In the genomic region with DNA sequence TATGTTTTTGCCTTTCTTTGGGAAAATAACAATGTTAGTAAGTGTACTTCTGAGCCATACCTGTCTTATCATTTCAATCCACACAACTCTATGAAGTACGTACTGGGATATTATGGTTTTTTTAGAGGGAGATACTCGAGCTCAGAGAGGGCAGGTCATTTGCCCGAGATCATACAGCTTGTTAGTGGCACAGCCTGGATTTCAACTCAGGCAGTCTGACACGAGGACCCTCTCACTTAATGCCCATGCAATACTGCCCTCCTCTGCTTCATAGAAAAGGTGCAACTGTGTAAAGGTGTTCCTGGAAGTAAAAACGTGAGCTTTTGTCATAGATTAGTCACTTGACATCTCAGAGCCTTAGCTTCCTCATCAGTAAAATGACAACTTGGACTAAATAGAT, we compare ENCODE assay signal across 9 cellular contexts.
DNase-seq lines count a peak whose midpoint lies in the region; ATAC-seq and FAIRE-seq lines count a peak whose summit lies in the region.
"Had no signal": no experiment of that assay in that cellular context is flagged by ENCODE, and none has a peak within 500 bp of the region (broad histone marks: within the 10 kb centered on the region; RNA-seq: fewer than 3 reads in every experiment).

No MANE protein-coding gene starts in this region.

- DNase-seq in NOMO-1 treated with DMSO at 0.1 percent for 48 hours (lab: John Stamatoyannopoulos, UW; ENCODE audit: unreplicated experiment) = peak; percentile 40
- no peak for DNase-seq in NOMO-1 treated with dmso at 0.1 percent for 144 hours (lab: John Stamatoyannopoulos, UW; ENCODE audit: unreplicated experiment)
- peak; percentile 12 for DNase-seq in LHCN-M2 (ENCODE audit: low read depth)
- peak; percentile 49 for DNase-seq in SW480 (ENCODE audit: low spot score)
- no peak for DNase-seq in aorta

- no peaks in the 10 kb centered on the region for H3K27me3 ChIP-seq in aorta (ENCODE audit: control insufficient read depth in 1 of 2, insufficient read depth in 2 of 2, low read length in 1 of 2)

- no peaks in the 10 kb centered on the region for H3K4me1 ChIP-seq in aorta (ENCODE audit: control insufficient read depth in 1 of 2, insufficient read depth in 2 of 2, low read length in 2 of 2)

- peak; percentile 81 for FAIRE-seq in islet of Langerhans (lab: Jason Lieb, UNC)

- 34 to 37% methylated on average over 5 of the region's 5 CpGs for WGBS in aorta, 2 donors

- H3K36me3 ChIP-seq in aorta (ENCODE audit: control insufficient read depth in 1 of 2, insufficient read depth in 2 of 2, low read length in 1 of 2) = no peaks in the 10 kb centered on the region
- H3K36me3 ChIP-seq: BLaER1 treated with 17β-estradiol and CSF1 and Interleukin-3, amounts not matched to agents 10 nM and 100 nM had no signal

- H3K27ac ChIP-seq in aorta (ENCODE audit: low read depth in 1 of 2, low read length in 2 of 2) = no peak overlapping the region
- H3K27ac ChIP-seq: BLaER1 treated with 17β-estradiol and CSF1 and Interleukin-3, amounts not matched to agents 10 nM and 100 nM had no signal

- no peaks in the 10 kb centered on the region for H3K9me3 ChIP-seq in aorta (ENCODE audit: control insufficient read depth, low read length)

- intact Hi-C loops in aorta (cut with DNase I) = no loop called here

- no peak overlapping the region for H3K4me3 ChIP-seq in aorta (ENCODE audit: low read length in 2 of 2)
- H3K4me3 ChIP-seq: BLaER1 treated with 17β-estradiol and CSF1 and Interleukin-3, amounts not matched to agents 10 nM and 100 nM had no signal

- ATAC-seq in GM21786 (IDR thresholded peaks at IDR 0.05; ENCODE audit: unreplicated experiment) (peak; percentile 39), HG02970 (IDR thresholded peaks at IDR 0.05; ENCODE audit: low FRiP score, unreplicated experiment) (no peak), aorta (ENCODE audit: low FRiP score) (no peak)

Comparison
In these comparisons a context has a peak if more than half of its experiments do, and no peak if none do; other contexts are left out.
1. DNase-seq: peak in NOMO-1 treated with DMSO at 0.1 percent for 48 hours (single experiment), LHCN-M2 (single experiment) and SW480 (single experiment); none in NOMO-1 treated with dmso at 0.1 percent for 144 hours (single experiment) and aorta (0 of 2).